In genomic region chr2:45003586-45004568, GRCh38 we compare ENCODE assay signal across 16 cellular contexts. TPM values are rescaled to one million over a fixed set of nuclear protein-coding genes. Genes with fewer than 3 reads are reported as not detected.
DNase-seq lines count a peak whose midpoint lies in the region; ATAC-seq, FAIRE-seq and TF ChIP-seq lines count a peak whose summit lies in the region.
"Had no signal": no experiment of that assay in that cellular context is flagged by ENCODE, and none has a peak within 500 bp of the region (broad histone marks: within the 10 kb centered on the region; RNA-seq: fewer than 3 reads in every experiment).

No MANE protein-coding gene starts in this region.

- H3K4me1 ChIP-seq in HUES64 (ENCODE audit: insufficient read depth, low read length) = peaks cover 13% of the 10 kb centered on the region
- H3K4me1 ChIP-seq in lower lobe of right lung = peaks cover 45% of the 10 kb centered on the region
- H3K4me1 ChIP-seq in small intestine (ENCODE audit: control insufficient read depth in 2 of 2, insufficient read depth in 1 of 2, low read depth in 1 of 2, low read length in 1 of 2) = no peaks in the 10 kb centered on the region

- H3K4me3 ChIP-seq in HUES64 (ENCODE audit: low read length) (peak overlapping the region; percentile 41), lower lobe of right lung (peak overlapping the region; percentile 27), skeletal muscle cell (ENCODE audit: low read depth, low read length) (peak overlapping the region; percentile 31), small intestine (ENCODE audit: low read depth in 1 of 2, low read length in 2 of 2) (no peak overlapping the region)

- H3K4me1 Mint-ChIP-seq in brain = peaks cover 38% of the 10 kb centered on the region

- peaks cover 10% of the 10 kb centered on the region for H3K36me3 Mint-ChIP-seq in brain

- TF ChIP-seq CTCF in brain (conservative IDR thresholded peaks at IDR 0.05) (no peak), lower lobe of right lung (IDR thresholded peaks at IDR 0.05) (no peak)

- H3K27ac ChIP-seq in HUES64 (ENCODE audit: low read depth, low read length) = no peak overlapping the region
- no peak overlapping the region for H3K27ac ChIP-seq in lower lobe of right lung
- no peak overlapping the region for H3K27ac ChIP-seq in small intestine (ENCODE audit: low read depth in 1 of 2, low read length in 1 of 2)
- H3K27ac ChIP-seq: RWPE1 had no signal

- H3K27me3 ChIP-seq in HUES64 (ENCODE audit: insufficient read depth, low read length) (peaks cover 100% of the 10 kb centered on the region), lower lobe of right lung (ENCODE audit: low read depth) (peaks cover 100% of the 10 kb centered on the region), small intestine (ENCODE audit: control insufficient read depth in 2 of 2, insufficient read depth in 2 of 2, low read length in 2 of 2) (peaks cover 29 to 79% of the 10 kb centered on the region in 2 donors)

- DNase-seq in lower lobe of right lung (no peak), skeletal muscle cell (ENCODE audit: low read depth) (no peak), NCI-H187 treated with DMSO at 0.1 percent for 48 hours (lab: John Stamatoyannopoulos, UW) (no peak), small intestine (no peak), NCI-H2029 (lab: John Stamatoyannopoulos, UW) (no peak)
- DNase-seq: activated CD8-positive, alpha-beta memory T cell treated with anti-CD3 and anti-CD28 coated beads for 24 hours; CD8-positive, alpha-beta memory T cell; KBM-7; NCI-H1694; NCI-H748 treated with DMSO at 0.1 percent for 48 hours had no signal

- H3K36me3 ChIP-seq in HUES64 (ENCODE audit: insufficient read depth, low read length) = no peaks in the 10 kb centered on the region
- H3K36me3 ChIP-seq in lower lobe of right lung = no peaks in the 10 kb centered on the region
- no peaks in the 10 kb centered on the region for H3K36me3 ChIP-seq in small intestine (ENCODE audit: control insufficient read depth in 2 of 2, insufficient read depth in 2 of 2, low read length in 2 of 2)

- peaks cover 100% of the 10 kb centered on the region for H3K27me3 Mint-ChIP-seq in brain

- ATAC-seq in lower lobe of right lung (no peak), HG03039 (IDR thresholded peaks at IDR 0.05; ENCODE audit: unreplicated experiment) (no peak)

- H3K9me3 ChIP-seq in HUES64 (ENCODE audit: insufficient read depth, low read depth, low read length) = no peaks in the 10 kb centered on the region
- no peaks in the 10 kb centered on the region for H3K9me3 ChIP-seq in lower lobe of right lung
- H3K9me3 ChIP-seq in small intestine (ENCODE audit: control insufficient read depth, low read depth) = no peaks in the 10 kb centered on the region

- intact Hi-C loops in lower lobe of right lung (cut with DNase I) = no loop called here

- peak overlapping the region; percentile 61 to 79 (median 76) for H3K4me3 Mint-ChIP-seq in brain

- H3K9me3 Mint-ChIP-seq in brain = peaks cover 5 to 28% (median 12%) of the 10 kb centered on the region in 5 experiments

- 4% methylated on average over 44 of the region's 44 CpGs for WGBS in HUES64
- WGBS in small intestine, 3 donors = 13 to 19% (median 15%) methylated on average over 42 to 44 of the region's 44 CpGs

- H3K27ac Mint-ChIP-seq in brain = no peak overlapping the region
- H3K27ac Mint-ChIP-seq: CD8-positive, alpha-beta memory T cell had no signal

- FAIRE-seq in small intestine (lab: Jason Lieb, UNC) = no peak

- H3K9ac ChIP-seq in HUES64 (ENCODE audit: low read depth, low read length) = no peak overlapping the region

RNA-seq across cellular contexts. Expression of gene SIX2, which starts 5.4 kb away (rescaled TPM):
- polyA plus RNA-seq in HUES64 (2013, experiment 1 of 2) = 0.25 TPM
- polyA plus RNA-seq in HUES64 (2013, experiment 2 of 2) = 0.32 TPM
- polyA plus RNA-seq in brain (ENCODE audit: insufficient read depth, low read depth, low replicate concordance) = 18.6 TPM
- 0.38 TPM for total RNA-seq in lower lobe of right lung
- under 1 TPM in 1 of 3 donors, not detected in 2; 0.12 TPM for polyA plus RNA-seq in small intestine
- total RNA-seq: dermis blood vessel endothelial cell, liver had no signal
- polyA plus RNA-seq: CD8-positive, alpha-beta memory T cell; liver had no signal

Comparison
In these comparisons a context has a peak if more than half of its experiments do, and no peak if none do; other contexts are left out.
1. H3K4me3 ChIP-seq: peak in HUES64 (single experiment), lower lobe of right lung (single experiment) and skeletal muscle cell (single experiment); none in small intestine (0 of 2).
2. RNA of gene SIX2, which starts 5.4 kb away (polyA plus RNA-seq): 18.6 TPM in brain (single experiment); 0.12 TPM in small intestine; every median in the first group is over 10 times any median in the second.